ENCODE assay signal across 1 cellular context in genomic region chr17:16215965-16216316, GRCh38.
TF ChIP-seq lines count a peak whose summit lies in the region.

No MANE protein-coding gene starts in this region.

TF ChIP-seq in GM12878, 131 proteins besides CTCF, POLR2A, EP300 and RAD21:
- 0 out of 2 replicates have a peak, but pooled peaks have one; percentile 53 for TF ChIP-seq ZBTB40 (IDR thresholded peaks at IDR 0.05; ENCODE audit: borderline replicate concordance)
- peak; percentile 6 for TF ChIP-seq MYC (IDR thresholded peaks at IDR 0.05; ENCODE audit: insufficient read depth, insufficient read length, insufficient replicate concordance, low read length, severe bottlenecking)
- TF ChIP-seq KAT2A (conservative IDR thresholded peaks at IDR 0.05; ENCODE audit: control insufficient read depth, low read depth, low read length): no peak
- 0 out of 2 replicates have a peak, but pooled peaks have one; percentile 5 for TF ChIP-seq TCF3 (IDR thresholded peaks at IDR 0.05; ENCODE audit: borderline replicate concordance, insufficient read depth, low read depth, low read length)
- TF ChIP-seq RUNX3 (IDR thresholded peaks at IDR 0.05; ENCODE audit: low read length): peak; percentile 58
